ENCODE assay signal across 8 cellular contexts in genomic region chr5:77844408-77845272, GRCh38.
DNase-seq lines count a peak whose midpoint lies in the region; ATAC-seq and TF ChIP-seq lines count a peak whose summit lies in the region.

No MANE protein-coding gene starts in this region.

- H3K4me3 Mint-ChIP-seq in HFFc6: peak overlapping the region; percentile 68; the same call in 1 of the 2 replicates
- peak overlapping the region; percentile 65 to 99 (median 83) for H3K4me3 Mint-ChIP-seq in naive thymus-derived CD8-positive, alpha-beta T cell
- H3K4me3 Mint-ChIP-seq in activated CD8-positive, alpha-beta memory T cell treated with anti-CD3 and anti-CD28 coated beads, Interleukin-2, amount 10 ng/mL, durations not matched to agents 7 days and 5 days: no peak overlapping the region

- POLR2A ChIA-PET in naive thymus-derived CD8-positive, alpha-beta T cell (lab: Charles Lee): no interaction called here

- peak; percentile 42 to 62 for ATAC-seq in naive thymus-derived CD8-positive, alpha-beta T cell
- ATAC-seq in HG02970 (IDR thresholded peaks at IDR 0.05; ENCODE audit: low FRiP score, unreplicated experiment): no peak
- no peak for ATAC-seq in HG03025 (IDR thresholded peaks at IDR 0.05; ENCODE audit: low FRiP score, unreplicated experiment)
- ATAC-seq in activated CD8-positive, alpha-beta memory T cell treated with anti-CD3 and anti-CD28 coated beads, Interleukin-2, amount 10 ng/mL, durations not matched to agents 7 days and 5 days: no peak

- no peaks in the 10 kb centered on the region for H3K36me3 Mint-ChIP-seq in HFFc6 (ENCODE audit: low read depth)
- H3K36me3 Mint-ChIP-seq in naive thymus-derived CD8-positive, alpha-beta T cell: no peaks in the 10 kb centered on the region
- no peaks in the 10 kb centered on the region for H3K36me3 Mint-ChIP-seq in activated CD8-positive, alpha-beta memory T cell treated with anti-CD3 and anti-CD28 coated beads, Interleukin-2, amount 10 ng/mL, durations not matched to agents 7 days and 5 days

- peak overlapping the region; percentile 30 for H3K4me3 ChIP-seq in epithelial cell of esophagus (ENCODE audit: low read length)

- peak; percentile 24; the same call in 1 of the 2 replicates for TF ChIP-seq CTCF in HFFc6 (IDR thresholded peaks at IDR 0.05)
- TF ChIP-seq CTCF in epithelial cell of esophagus (IDR thresholded peaks at IDR 0.05; ENCODE audit: insufficient read depth, low read depth, low read length, missing control alignments): no peak

- H3K27ac Mint-ChIP-seq in HFFc6: no peak overlapping the region
- peak overlapping the region in 2 of 10 donors; percentile 18 to 87 for H3K27ac Mint-ChIP-seq in naive thymus-derived CD8-positive, alpha-beta T cell
- H3K27ac Mint-ChIP-seq in activated CD8-positive, alpha-beta memory T cell treated with anti-CD3 and anti-CD28 coated beads, Interleukin-2, amount 10 ng/mL, durations not matched to agents 7 days and 5 days: no peak overlapping the region

- H3K4me1 Mint-ChIP-seq in HFFc6 (ENCODE audit: low read depth): peaks cover 5% of the 10 kb centered on the region; the same call in 1 of the 2 replicates
- H3K4me1 Mint-ChIP-seq in naive thymus-derived CD8-positive, alpha-beta T cell: peaks cover 8 to 26% (median 9%) of the 10 kb centered on the region in 4 donors
- peaks cover 8% of the 10 kb centered on the region for H3K4me1 Mint-ChIP-seq in activated CD8-positive, alpha-beta memory T cell treated with anti-CD3 and anti-CD28 coated beads, Interleukin-2, amount 10 ng/mL, durations not matched to agents 7 days and 5 days

- CTCF ChIA-PET in activated CD8-positive, alpha-beta memory T cell treated with anti-CD3 and anti-CD28 coated beads, Interleukin-2, amount 10 ng/mL, durations not matched to agents 7 days and 5 days (lab: Charles Lee): no interaction called here

- H3K9me3 Mint-ChIP-seq in HFFc6: no peaks in the 10 kb centered on the region
- no peaks in the 10 kb centered on the region for H3K9me3 Mint-ChIP-seq in naive thymus-derived CD8-positive, alpha-beta T cell
- H3K9me3 Mint-ChIP-seq in activated CD8-positive, alpha-beta memory T cell treated with anti-CD3 and anti-CD28 coated beads, Interleukin-2, amount 10 ng/mL, durations not matched to agents 7 days and 5 days (ENCODE audit: low read depth): no peaks in the 10 kb centered on the region

- DNase-seq in AG08395 (ENCODE audit: low spot score): peak; percentile 17
- no peak for DNase-seq in HFFc6
- no peak for DNase-seq in epithelial cell of esophagus (ENCODE audit: low read depth)
- no peak for DNase-seq in naive thymus-derived CD8-positive, alpha-beta T cell
- DNase-seq in central memory CD4-positive, alpha-beta T cell: no peak
- no peak for DNase-seq in activated CD8-positive, alpha-beta memory T cell treated with anti-CD3 and anti-CD28 coated beads, Interleukin-2, amount 10 ng/mL, durations not matched to agents 7 days and 5 days

- peaks cover 31% of the 10 kb centered on the region for H3K27me3 Mint-ChIP-seq in HFFc6 (ENCODE audit: insufficient read depth)
- peaks cover 24 to 86% (median 29%) of the 10 kb centered on the region in 5 donors for H3K27me3 Mint-ChIP-seq in naive thymus-derived CD8-positive, alpha-beta T cell
- H3K27me3 Mint-ChIP-seq in activated CD8-positive, alpha-beta memory T cell treated with anti-CD3 and anti-CD28 coated beads, Interleukin-2, amount 10 ng/mL, durations not matched to agents 7 days and 5 days: peaks cover 46% of the 10 kb centered on the region

Comparison
In these comparisons a context has a peak if more than half of its experiments do, and no peak if none do; other contexts are left out.
1. ATAC-seq: peak in naive thymus-derived CD8-positive, alpha-beta T cell (2 of 2); none in HG02970 (single experiment), HG03025 (single experiment) and activated CD8-positive, alpha-beta memory T cell treated with anti-CD3 and anti-CD28 coated beads, Interleukin-2, amount 10 ng/mL, durations not matched to agents 7 days and 5 days (single experiment).